Comparison of ENCODE assay signal across 1 cellular context in the genomic region with DNA sequence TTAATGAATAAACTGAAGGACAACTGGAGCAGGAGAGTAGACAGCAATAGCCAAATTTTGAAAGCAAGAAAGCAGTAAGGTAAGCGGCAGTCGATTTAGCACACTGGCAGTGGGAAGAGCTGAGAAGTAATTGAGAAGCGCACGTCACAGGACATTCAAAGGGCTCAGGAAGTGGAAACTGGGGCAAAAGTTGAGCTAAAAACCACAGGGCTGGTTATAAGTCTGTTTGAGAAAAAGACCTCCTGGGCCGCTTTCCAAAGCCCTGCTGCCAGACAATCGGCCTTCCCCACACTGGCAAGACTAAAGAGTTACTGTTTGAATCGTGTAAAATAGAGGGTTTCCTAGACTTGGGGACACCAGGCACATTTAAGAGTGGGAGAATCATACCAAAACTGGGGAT.
TF ChIP-seq lines count a peak whose summit lies in the region.

No MANE protein-coding gene starts in this region.

TF ChIP-seq in HepG2, 621 proteins besides CTCF, POLR2A, EP300 and RAD21 (continued from another document):
- TF ChIP-seq, protein P1, sequence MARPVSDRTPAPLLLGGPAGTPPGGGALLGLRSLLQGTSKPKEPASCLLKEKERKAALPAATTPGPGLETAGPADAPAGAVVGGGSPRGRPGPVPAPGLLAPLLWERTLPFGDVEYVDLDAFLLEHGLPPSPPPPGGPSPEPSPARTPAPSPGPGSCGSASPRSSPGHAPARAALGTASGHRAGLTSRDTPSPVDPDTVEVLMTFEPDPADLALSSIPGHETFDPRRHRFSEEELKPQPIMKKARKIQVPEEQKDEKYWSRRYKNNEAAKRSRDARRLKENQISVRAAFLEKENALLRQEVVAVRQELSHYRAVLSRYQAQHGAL (CRISPR knock-in tag; IDR thresholded peaks at IDR 0.05; ENCODE audit: not compliant biosample characterization): no peak
- no peak for TF ChIP-seq CBX5 (CRISPR knock-in tag; IDR thresholded peaks at IDR 0.05; ENCODE audit: borderline replicate concordance)
- TF ChIP-seq RARG (CRISPR knock-in tag; IDR thresholded peaks at IDR 0.05; ENCODE audit: low read depth): no peak
- TF ChIP-seq XRCC5 (optimal IDR thresholded peaks at IDR 0.05; ENCODE audit: low read length): no peak
- no peak for TF ChIP-seq ZNF136 (CRISPR knock-in tag; IDR thresholded peaks at IDR 0.05; ENCODE audit: low read depth)
- TF ChIP-seq ZKSCAN8 (CRISPR knock-in tag; IDR thresholded peaks at IDR 0.05; ENCODE audit: borderline replicate concordance): no peak
- TF ChIP-seq ZNF616 (CRISPR knock-in tag; IDR thresholded peaks at IDR 0.05; ENCODE audit: low read depth): no peak
- no peak for TF ChIP-seq ZNF17 (CRISPR knock-in tag; IDR thresholded peaks at IDR 0.05)
- no peak for TF ChIP-seq ZNF451 (CRISPR knock-in tag; IDR thresholded peaks at IDR 0.05)
